ENCODE assay signal across 16 cellular contexts in genomic region chr3:33430571-33430970, GRCh38. TPM values are rescaled to one million over a fixed set of nuclear protein-coding genes. Genes with fewer than 3 reads are reported as not detected.
DNase-seq lines count a peak whose midpoint lies in the region; ATAC-seq and TF ChIP-seq lines count a peak whose summit lies in the region.
"Had no signal": no experiment of that assay in that cellular context is flagged by ENCODE, and none has a peak within 500 bp of the region (broad histone marks: within the 10 kb centered on the region; RNA-seq: fewer than 3 reads in every experiment).

No MANE protein-coding gene starts in this region.

- ATAC-seq in natural killer cell = no peak
- ATAC-seq in natural killer cell treated with Interleukin-12 subunit alpha and Interleukin-12 subunit beta and Interleukin-15 and Interleukin-18, amount 100 ng/mL, for 72 hours = no peak
- no peak for ATAC-seq in T-helper 17 cell
- ATAC-seq in GM21367 (IDR thresholded peaks at IDR 0.05; ENCODE audit: unreplicated experiment) = no peak
- ATAC-seq: foreskin keratinocyte, HCT116, PC-3 had no signal

- H3K36me3 ChIP-seq in mesodermal cell (ENCODE audit: control insufficient read depth, insufficient read depth, low read length) (peaks cover 4% of the 10 kb centered on the region), stomach (no peaks in the 10 kb centered on the region)
- H3K36me3 ChIP-seq: neutrophil, right atrium auricular region had no signal

- no peaks in the 10 kb centered on the region for H3K9me3 ChIP-seq in T-helper 17 cell (ENCODE audit: control insufficient read depth, low read length, poor library complexity, severe bottlenecking)
- H3K9me3 ChIP-seq in mesodermal cell (ENCODE audit: control insufficient read depth, low read length) = no peaks in the 10 kb centered on the region
- H3K9me3 ChIP-seq in stomach = no peaks in the 10 kb centered on the region
- H3K9me3 ChIP-seq: neutrophil, right atrium auricular region had no signal

- H3K27me3 ChIP-seq in stomach = no peaks in the 10 kb centered on the region
- H3K27me3 ChIP-seq: foreskin keratinocyte, neutrophil, right atrium auricular region had no signal

- TF ChIP-seq POLR2A in stomach (IDR thresholded peaks at IDR 0.05) = no peak

- H3K4me3 ChIP-seq in mesodermal cell (ENCODE audit: extremely low read depth, insufficient read depth, low read length, poor library complexity, severe bottlenecking) = no peak overlapping the region
- H3K4me3 ChIP-seq in stomach = no peak overlapping the region
- H3K4me3 ChIP-seq: right atrium auricular region had no signal

- no peak for DNase-seq in natural killer cell
- DNase-seq in natural killer cell treated with Interleukin-12 subunit alpha and Interleukin-12 subunit beta and Interleukin-15 and Interleukin-18, amount 100 ng/mL, for 72 hours (ENCODE audit: low spot score) = no peak
- no peak for DNase-seq in T-helper 17 cell
- DNase-seq in NK-92 (lab: John Stamatoyannopoulos, UW; ENCODE audit: unreplicated experiment) = no peak
- DNase-seq in stomach = no peak
- DNase-seq in hypothalamus (lab: John Stamatoyannopoulos, UW) = no peak
- DNase-seq: foreskin keratinocyte, Kasumi-1, PC-3, T-helper 9 cell had no signal

- no peaks in the 10 kb centered on the region for H3K9me3 Mint-ChIP-seq in natural killer cell
- no peaks in the 10 kb centered on the region for H3K9me3 Mint-ChIP-seq in natural killer cell treated with Interleukin-12 subunit alpha and Interleukin-12 subunit beta and Interleukin-15 and Interleukin-18, amount 100 ng/mL, for 72 hours
- H3K9me3 Mint-ChIP-seq: type B pancreatic cell had no signal

- intact Hi-C loops in natural killer cell (cut with micrococcal nuclease) (no loop called here), stomach (cut with DNase I; ENCODE audit: low total_unique reads) (no loop called here)

- H3K27ac ChIP-seq in mesodermal cell (ENCODE audit: low read depth, low read length, severe bottlenecking) (peak overlapping the region; percentile 4), stomach (no peak overlapping the region)
- H3K27ac ChIP-seq: foreskin keratinocyte, neutrophil, right atrium auricular region had no signal

- H3K4me1 ChIP-seq in mesodermal cell (ENCODE audit: control insufficient read depth, insufficient read depth, low read length, poor library complexity, severe bottlenecking) (peaks cover 11% of the 10 kb centered on the region), stomach (peaks cover 27 to 98% (median 63%) of the 10 kb centered on the region in 4 donors)

- WGBS in mesodermal cell (ENCODE audit: insufficient coverage in 2 of 2), 2 experiments = 67 to 92% methylated on average over 1 to 4 of the region's 4 CpGs
- WGBS in stomach, 5 donors = 82 to 93% (median 89%) methylated on average over 4 of the region's 4 CpGs

- H3K4me1 Mint-ChIP-seq in natural killer cell = peaks cover 66 to 70% of the 10 kb centered on the region in 2 donors
- H3K4me1 Mint-ChIP-seq in natural killer cell treated with Interleukin-12 subunit alpha and Interleukin-12 subunit beta and Interleukin-15 and Interleukin-18, amount 100 ng/mL, for 72 hours (ENCODE audit: low read depth in 2 of 2) = peaks cover 54 to 67% of the 10 kb centered on the region in 2 donors
- peaks cover 48% of the 10 kb centered on the region for H3K4me1 Mint-ChIP-seq in T-helper 17 cell

- H3K27me3 Mint-ChIP-seq in natural killer cell (ENCODE audit: low read depth in 2 of 2) = no peaks in the 10 kb centered on the region
- H3K27me3 Mint-ChIP-seq in natural killer cell treated with Interleukin-12 subunit alpha and Interleukin-12 subunit beta and Interleukin-15 and Interleukin-18, amount 100 ng/mL, for 72 hours = no peaks in the 10 kb centered on the region
- H3K27me3 Mint-ChIP-seq in T-helper 17 cell = no peaks in the 10 kb centered on the region
- H3K27me3 Mint-ChIP-seq: type B pancreatic cell had no signal

- H3K27ac Mint-ChIP-seq in natural killer cell (peak overlapping the region; percentile 57 to 69), T-helper 17 cell (peak overlapping the region; percentile 84)
- peak overlapping the region in 1 of 2 donors; percentile 26 for H3K27ac Mint-ChIP-seq in natural killer cell treated with Interleukin-12 subunit alpha and Interleukin-12 subunit beta and Interleukin-15 and Interleukin-18, amount 100 ng/mL, for 72 hours

- H3K4me3 Mint-ChIP-seq in natural killer cell (no peak overlapping the region), T-helper 17 cell (no peak overlapping the region)
- no peak overlapping the region for H3K4me3 Mint-ChIP-seq in natural killer cell treated with Interleukin-12 subunit alpha and Interleukin-12 subunit beta and Interleukin-15 and Interleukin-18, amount 100 ng/mL, for 72 hours
- H3K4me3 Mint-ChIP-seq: type B pancreatic cell had no signal

- H3K36me3 Mint-ChIP-seq in natural killer cell (no peaks in the 10 kb centered on the region), T-helper 17 cell (ENCODE audit: low read depth) (peaks cover 2% of the 10 kb centered on the region)
- H3K36me3 Mint-ChIP-seq in natural killer cell treated with Interleukin-12 subunit alpha and Interleukin-12 subunit beta and Interleukin-15 and Interleukin-18, amount 100 ng/mL, for 72 hours = no peaks in the 10 kb centered on the region
- H3K36me3 Mint-ChIP-seq: type B pancreatic cell had no signal

- no peak for TF ChIP-seq EP300 in stomach (IDR thresholded peaks at IDR 0.05)

- TF ChIP-seq CTCF in natural killer cell (IDR thresholded peaks at IDR 0.05) (no peak), stomach (IDR thresholded peaks at IDR 0.05) (no peak)

RNA-seq across cellular contexts. Expression of gene UBP1, which starts 9.6 kb away (rescaled TPM):
- 10 to 100 TPM; 70.3 to 78.4 (median 76.7) TPM for total RNA-seq in natural killer cell
- 100 to 1,000 TPM in 1 of 2 donors, 10 to 100 TPM in 1; 88.8 to 131 TPM for total RNA-seq in natural killer cell treated with Interleukin-12 subunit alpha and Interleukin-12 subunit beta and Interleukin-15 and Interleukin-18, amount 100 ng/mL, for 72 hours
- total RNA-seq in T-helper 17 cell = 10 to 100 TPM; 76.5 to 80.1 TPM
- 63.8 TPM for polyA plus RNA-seq in mesodermal cell (2013, experiment 1 of 2)
- polyA plus RNA-seq in mesodermal cell (2013, experiment 2 of 2) = 75.7 TPM
- total RNA-seq in stomach = 100 to 1,000 TPM in 2 of 5 donors, 10 to 100 TPM in 3; 55.2 to 150 (median 88.8) TPM
- polyA plus RNA-seq in stomach = 10 to 100 TPM; 21.0 to 32.6 (median 29.0) TPM
